Comparison of ENCODE assay signal across 1 cellular context in genomic region chr12:103751171-103751570, GRCh38.
TF ChIP-seq lines count a peak whose summit lies in the region.

No MANE protein-coding gene starts in this region.

TF ChIP-seq in HCT116, 20 proteins besides CTCF, POLR2A, EP300 and RAD21 (continued from another document):
- no peak for TF ChIP-seq ZBTB33 (IDR thresholded peaks at IDR 0.05; ENCODE audit: extremely low read depth, insufficient replicate concordance, low read length)
- TF ChIP-seq SIN3A (IDR thresholded peaks at IDR 0.05; ENCODE audit: low read depth): no peak
